Comparison of ENCODE assay signal across 2 cellular contexts in the genomic region with DNA sequence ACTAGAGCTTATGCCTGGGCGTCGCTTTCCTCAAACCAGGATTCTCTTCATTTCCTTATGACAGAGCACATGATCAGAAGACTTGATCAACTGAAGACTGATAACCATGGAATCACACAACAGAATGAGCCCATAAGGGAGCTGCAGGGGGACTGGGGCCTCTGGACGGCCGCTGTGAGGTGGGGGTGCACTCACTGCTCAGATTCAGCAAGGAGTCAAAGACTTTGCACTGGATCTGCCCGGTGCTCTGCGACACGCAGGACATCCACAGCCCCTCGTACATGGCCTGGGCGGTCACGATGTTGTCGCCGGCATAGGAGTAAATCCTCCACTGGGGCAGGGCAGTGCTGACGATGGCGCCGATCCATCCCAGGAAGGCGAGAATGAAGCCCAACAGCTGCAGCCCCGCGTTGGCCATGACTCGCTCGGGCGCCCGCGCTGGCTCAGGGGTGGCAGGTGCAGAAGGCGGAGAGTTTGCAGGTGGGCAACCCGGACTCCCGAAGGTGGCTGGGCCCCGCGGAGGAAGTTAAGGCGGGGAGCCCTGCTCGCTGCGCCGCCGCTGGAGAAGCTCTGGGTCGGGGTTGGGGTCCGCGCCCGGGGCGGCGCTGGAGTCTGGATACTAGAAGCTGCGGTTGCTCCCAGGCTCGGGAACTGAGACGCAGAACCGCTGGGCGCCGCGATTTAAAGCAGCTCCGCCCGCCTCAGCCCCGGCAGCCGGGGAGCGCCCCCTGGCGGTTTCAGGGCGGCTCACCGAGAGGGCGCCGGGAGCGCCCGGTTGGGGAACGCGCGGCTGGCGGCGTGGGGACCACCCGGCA.
TF ChIP-seq lines count a peak whose summit lies in the region.

CLDN1 (minus strand) TSS at position 658 of the 815 bp plus-strand sequence; CDS start at position 418, 240 bp downstream.

TF ChIP-seq in HCT116, 20 proteins besides CTCF, POLR2A, EP300 and RAD21:
- TF ChIP-seq, protein P1, sequence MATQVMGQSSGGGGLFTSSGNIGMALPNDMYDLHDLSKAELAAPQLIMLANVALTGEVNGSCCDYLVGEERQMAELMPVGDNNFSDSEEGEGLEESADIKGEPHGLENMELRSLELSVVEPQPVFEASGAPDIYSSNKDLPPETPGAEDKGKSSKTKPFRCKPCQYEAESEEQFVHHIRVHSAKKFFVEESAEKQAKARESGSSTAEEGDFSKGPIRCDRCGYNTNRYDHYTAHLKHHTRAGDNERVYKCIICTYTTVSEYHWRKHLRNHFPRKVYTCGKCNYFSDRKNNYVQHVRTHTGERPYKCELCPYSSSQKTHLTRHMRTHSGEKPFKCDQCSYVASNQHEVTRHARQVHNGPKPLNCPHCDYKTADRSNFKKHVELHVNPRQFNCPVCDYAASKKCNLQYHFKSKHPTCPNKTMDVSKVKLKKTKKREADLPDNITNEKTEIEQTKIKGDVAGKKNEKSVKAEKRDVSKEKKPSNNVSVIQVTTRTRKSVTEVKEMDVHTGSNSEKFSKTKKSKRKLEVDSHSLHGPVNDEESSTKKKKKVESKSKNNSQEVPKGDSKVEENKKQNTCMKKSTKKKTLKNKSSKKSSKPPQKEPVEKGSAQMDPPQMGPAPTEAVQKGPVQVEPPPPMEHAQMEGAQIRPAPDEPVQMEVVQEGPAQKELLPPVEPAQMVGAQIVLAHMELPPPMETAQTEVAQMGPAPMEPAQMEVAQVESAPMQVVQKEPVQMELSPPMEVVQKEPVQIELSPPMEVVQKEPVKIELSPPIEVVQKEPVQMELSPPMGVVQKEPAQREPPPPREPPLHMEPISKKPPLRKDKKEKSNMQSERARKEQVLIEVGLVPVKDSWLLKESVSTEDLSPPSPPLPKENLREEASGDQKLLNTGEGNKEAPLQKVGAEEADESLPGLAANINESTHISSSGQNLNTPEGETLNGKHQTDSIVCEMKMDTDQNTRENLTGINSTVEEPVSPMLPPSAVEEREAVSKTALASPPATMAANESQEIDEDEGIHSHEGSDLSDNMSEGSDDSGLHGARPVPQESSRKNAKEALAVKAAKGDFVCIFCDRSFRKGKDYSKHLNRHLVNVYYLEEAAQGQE (IDR thresholded peaks at IDR 0.05; ENCODE audit: low read depth): no peak
- TF ChIP-seq ATF3 (IDR thresholded peaks at IDR 0.05): no peak
- no peak for TF ChIP-seq TCF7L2 (IDR thresholded peaks at IDR 0.05; ENCODE audit: borderline replicate concordance, extremely low read depth, insufficient read depth, insufficient read length)
- TF ChIP-seq YY1 (IDR thresholded peaks at IDR 0.05; ENCODE audit: extremely low read depth, insufficient replicate concordance, low read depth, low read length): peak; percentile 44

TF ChIP-seq in K562, 482 proteins besides CTCF, POLR2A, EP300 and RAD21:
- TF ChIP-seq ZBTB33 (CRISPR knock-in tag; IDR thresholded peaks at IDR 0.05): peak; percentile 80
- TF ChIP-seq HDAC8 (tag; IDR thresholded peaks at IDR 0.05): no peak
- no peak for TF ChIP-seq ZNF212 (CRISPR knock-in tag; IDR thresholded peaks at IDR 0.05)
- no peak for TF ChIP-seq MTA1 (IDR thresholded peaks at IDR 0.05; ENCODE audit: borderline replicate concordance)
- peak; percentile 51 for TF ChIP-seq CTCFL (IDR thresholded peaks at IDR 0.05; ENCODE audit: borderline replicate concordance, insufficient read depth, low read depth, low read length, poor library complexity, severe bottlenecking)
